In the genomic region with DNA sequence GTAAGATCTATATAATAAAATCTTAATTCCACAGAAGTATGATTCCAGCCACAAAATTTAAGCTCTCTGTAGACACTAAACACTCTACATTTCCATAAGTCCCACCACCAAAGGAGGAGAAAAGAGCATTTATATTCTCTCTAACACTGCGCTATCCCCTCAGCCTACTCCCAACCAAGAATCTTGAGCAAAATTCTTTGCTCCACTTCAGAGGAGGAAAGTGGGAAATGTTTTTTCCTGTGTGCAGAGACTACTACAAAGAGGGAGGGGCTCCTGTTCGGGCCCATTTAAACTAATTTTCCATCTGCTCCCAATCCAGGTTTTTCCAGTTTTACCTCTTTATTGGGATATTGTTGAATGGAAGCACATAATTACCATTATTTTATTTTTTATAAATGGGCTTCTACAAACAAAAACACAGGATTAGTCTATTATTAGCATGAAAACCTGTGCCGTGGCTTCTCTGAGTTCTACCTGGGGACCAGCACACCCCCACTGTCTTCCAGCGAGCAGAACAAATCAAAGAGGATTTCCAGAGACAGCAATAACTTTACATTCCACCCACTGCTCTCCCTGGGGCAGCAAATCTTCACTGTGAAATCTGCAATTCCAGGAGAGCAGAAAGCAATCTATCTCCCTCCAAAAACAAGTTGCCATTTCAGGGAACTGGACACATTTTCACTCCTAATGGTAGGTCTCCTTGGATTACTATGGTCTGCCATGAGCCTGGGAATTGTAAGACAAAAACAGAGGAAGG, we compare ENCODE assay signal across 1 cellular context.
TF ChIP-seq lines count a peak whose summit lies in the region.

No MANE protein-coding gene starts in this region.

TF ChIP-seq in GM23338, 12 proteins besides CTCF, POLR2A, EP300 and RAD21 (continued from another document):
- TF ChIP-seq, protein P1, sequence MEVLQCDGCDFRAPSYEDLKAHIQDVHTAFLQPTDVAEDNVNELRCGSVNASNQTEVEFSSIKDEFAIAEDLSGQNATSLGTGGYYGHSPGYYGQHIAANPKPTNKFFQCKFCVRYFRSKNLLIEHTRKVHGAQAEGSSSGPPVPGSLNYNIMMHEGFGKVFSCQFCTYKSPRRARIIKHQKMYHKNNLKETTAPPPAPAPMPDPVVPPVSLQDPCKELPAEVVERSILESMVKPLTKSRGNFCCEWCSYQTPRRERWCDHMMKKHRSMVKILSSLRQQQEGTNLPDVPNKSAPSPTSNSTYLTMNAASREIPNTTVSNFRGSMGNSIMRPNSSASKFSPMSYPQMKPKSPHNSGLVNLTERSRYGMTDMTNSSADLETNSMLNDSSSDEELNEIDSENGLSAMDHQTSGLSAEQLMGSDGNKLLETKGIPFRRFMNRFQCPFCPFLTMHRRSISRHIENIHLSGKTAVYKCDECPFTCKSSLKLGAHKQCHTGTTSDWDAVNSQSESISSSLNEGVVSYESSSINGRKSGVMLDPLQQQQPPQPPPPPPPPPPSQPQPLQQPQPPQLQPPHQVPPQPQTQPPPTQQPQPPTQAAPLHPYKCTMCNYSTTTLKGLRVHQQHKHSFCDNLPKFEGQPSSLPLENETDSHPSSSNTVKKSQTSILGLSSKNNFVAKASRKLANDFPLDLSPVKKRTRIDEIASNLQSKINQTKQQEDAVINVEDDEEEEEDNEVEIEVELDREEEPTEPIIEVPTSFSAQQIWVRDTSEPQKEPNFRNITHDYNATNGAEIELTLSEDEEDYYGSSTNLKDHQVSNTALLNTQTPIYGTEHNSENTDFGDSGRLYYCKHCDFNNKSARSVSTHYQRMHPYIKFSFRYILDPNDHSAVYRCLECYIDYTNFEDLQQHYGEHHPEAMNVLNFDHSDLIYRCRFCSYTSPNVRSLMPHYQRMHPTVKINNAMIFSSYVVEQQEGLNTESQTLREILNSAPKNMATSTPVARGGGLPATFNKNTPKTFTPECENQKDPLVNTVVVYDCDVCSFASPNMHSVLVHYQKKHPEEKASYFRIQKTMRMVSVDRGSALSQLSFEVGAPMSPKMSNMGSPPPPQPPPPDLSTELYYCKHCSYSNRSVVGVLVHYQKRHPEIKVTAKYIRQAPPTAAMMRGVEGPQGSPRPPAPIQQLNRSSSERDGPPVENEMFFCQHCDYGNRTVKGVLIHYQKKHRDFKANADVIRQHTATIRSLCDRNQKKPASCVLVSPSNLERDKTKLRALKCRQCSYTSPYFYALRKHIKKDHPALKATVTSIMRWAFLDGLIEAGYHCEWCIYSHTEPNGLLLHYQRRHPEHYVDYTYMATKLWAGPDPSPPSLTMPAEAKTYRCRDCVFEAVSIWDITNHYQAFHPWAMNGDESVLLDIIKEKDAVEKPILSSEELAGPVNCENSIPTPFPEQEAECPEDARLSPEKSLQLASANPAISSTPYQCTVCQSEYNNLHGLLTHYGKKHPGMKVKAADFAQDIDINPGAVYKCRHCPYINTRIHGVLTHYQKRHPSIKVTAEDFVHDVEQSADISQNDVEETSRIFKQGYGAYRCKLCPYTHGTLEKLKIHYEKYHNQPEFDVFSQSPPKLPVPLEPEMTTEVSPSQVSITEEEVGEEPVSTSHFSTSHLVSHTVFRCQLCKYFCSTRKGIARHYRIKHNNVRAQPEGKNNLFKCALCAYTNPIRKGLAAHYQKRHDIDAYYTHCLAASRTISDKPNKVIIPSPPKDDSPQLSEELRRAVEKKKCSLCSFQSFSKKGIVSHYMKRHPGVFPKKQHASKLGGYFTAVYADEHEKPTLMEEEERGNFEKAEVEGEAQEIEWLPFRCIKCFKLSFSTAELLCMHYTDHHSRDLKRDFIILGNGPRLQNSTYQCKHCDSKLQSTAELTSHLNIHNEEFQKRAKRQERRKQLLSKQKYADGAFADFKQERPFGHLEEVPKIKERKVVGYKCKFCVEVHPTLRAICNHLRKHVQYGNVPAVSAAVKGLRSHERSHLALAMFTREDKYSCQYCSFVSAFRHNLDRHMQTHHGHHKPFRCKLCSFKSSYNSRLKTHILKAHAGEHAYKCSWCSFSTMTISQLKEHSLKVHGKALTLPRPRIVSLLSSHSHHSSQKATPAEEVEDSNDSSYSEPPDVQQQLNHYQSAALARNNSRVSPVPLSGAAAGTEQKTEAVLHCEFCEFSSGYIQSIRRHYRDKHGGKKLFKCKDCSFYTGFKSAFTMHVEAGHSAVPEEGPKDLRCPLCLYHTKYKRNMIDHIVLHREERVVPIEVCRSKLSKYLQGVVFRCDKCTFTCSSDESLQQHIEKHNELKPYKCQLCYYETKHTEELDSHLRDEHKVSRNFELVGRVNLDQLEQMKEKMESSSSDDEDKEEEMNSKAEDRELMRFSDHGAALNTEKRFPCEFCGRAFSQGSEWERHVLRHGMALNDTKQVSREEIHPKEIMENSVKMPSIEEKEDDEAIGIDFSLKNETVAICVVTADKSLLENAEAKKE (CRISPR knock-in tag; IDR thresholded peaks at IDR 0.05), result no peak
- TF ChIP-seq, protein P2, sequence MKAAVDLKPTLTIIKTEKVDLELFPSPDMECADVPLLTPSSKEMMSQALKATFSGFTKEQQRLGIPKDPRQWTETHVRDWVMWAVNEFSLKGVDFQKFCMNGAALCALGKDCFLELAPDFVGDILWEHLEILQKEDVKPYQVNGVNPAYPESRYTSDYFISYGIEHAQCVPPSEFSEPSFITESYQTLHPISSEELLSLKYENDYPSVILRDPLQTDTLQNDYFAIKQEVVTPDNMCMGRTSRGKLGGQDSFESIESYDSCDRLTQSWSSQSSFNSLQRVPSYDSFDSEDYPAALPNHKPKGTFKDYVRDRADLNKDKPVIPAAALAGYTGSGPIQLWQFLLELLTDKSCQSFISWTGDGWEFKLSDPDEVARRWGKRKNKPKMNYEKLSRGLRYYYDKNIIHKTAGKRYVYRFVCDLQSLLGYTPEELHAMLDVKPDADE (IDR thresholded peaks at IDR 0.05), result no peak
TF ChIP-seq in GM23338: peak in this region for 0.
